1 cellular context compared by ENCODE assay signal in genomic region chr2:101873543-101873942, GRCh38.
A peak's percentile ranks its signal among the peaks of the same experiment; 100 is the strongest.
TF ChIP-seq lines count a peak whose summit lies in the region.

No MANE protein-coding gene starts in this region.

TF ChIP-seq in HepG2, 621 proteins besides CTCF, POLR2A, EP300 and RAD21 (continued from another document):
- TF ChIP-seq TRAFD1 (CRISPR knock-in tag; IDR thresholded peaks at IDR 0.05; ENCODE audit: borderline replicate concordance) (no peak), POGK (CRISPR knock-in tag; conservative IDR thresholded peaks at IDR 0.05) (no peak), STAG1 (CRISPR knock-in tag; IDR thresholded peaks at IDR 0.05) (peak; percentile 74), RBM22 (optimal IDR thresholded peaks at IDR 0.05; ENCODE audit: low read length) (peak; percentile 43)
